8 cellular contexts compared by ENCODE assay signal in genomic region chr17:5031365-5032082, GRCh38. TPM values are rescaled to one million over a fixed set of nuclear protein-coding genes. Genes with fewer than 3 reads are reported as not detected.
A peak's percentile ranks its signal among the peaks of the same experiment; 100 is the strongest.
DNase-seq lines count a peak whose midpoint lies in the region; TF ChIP-seq lines count a peak whose summit lies in the region.

No MANE protein-coding gene starts in this region.

- 9% methylated on average over 16 of the region's 48 CpGs for WGBS in esophagus muscularis mucosa

- TF ChIP-seq CTCF in esophagus muscularis mucosa (IDR thresholded peaks at IDR 0.05) = peak; percentile 84 to 86 (median 84)

- H3K9me3 ChIP-seq in esophagus muscularis mucosa = no peaks in the 10 kb centered on the region
- H3K9me3 ChIP-seq in mucosa of stomach (ENCODE audit: control insufficient read depth, low read length) = no peaks in the 10 kb centered on the region

- H3K27me3 ChIP-seq in esophagus muscularis mucosa (peaks cover 0 to 25% (median 3%) of the 10 kb centered on the region in 4 donors), mucosa of stomach (ENCODE audit: control insufficient read depth, insufficient read depth, low read length) (peaks cover 6% of the 10 kb centered on the region)

- H3K36me3 ChIP-seq in esophagus muscularis mucosa (no peaks in the 10 kb centered on the region), mucosa of stomach (ENCODE audit: control insufficient read depth, insufficient read depth, low read length) (no peaks in the 10 kb centered on the region)

- peaks cover 3 to 18% (median 14%) of the 10 kb centered on the region in 4 donors for H3K4me1 ChIP-seq in esophagus muscularis mucosa
- peaks cover 5% of the 10 kb centered on the region for H3K4me1 ChIP-seq in mucosa of stomach (ENCODE audit: control insufficient read depth, insufficient read depth, low read length)

- H3K27ac ChIP-seq in esophagus muscularis mucosa (replicated peaks in 1 of 4) = peak overlapping the region; percentile 32 to 51 (median 46)

- DNase-seq in NCI-H2107 treated with DMSO at 0.1 percent for 48 hours (lab: John Stamatoyannopoulos, UW; ENCODE audit: unreplicated experiment) (peak; percentile 8), NCI-H2107 (lab: John Stamatoyannopoulos, UW) (no peak), HPDE6-E6E7 (ENCODE audit: extremely low spot score) (peak; percentile 42), OCI-M1 (lab: John Stamatoyannopoulos, UW) (peak; percentile 93), activated T-cell treated with anti-CD3 and anti-CD28 coated beads for 48 hours (ENCODE audit: low read depth) (peak; percentile 78), esophagus muscularis mucosa (ENCODE audit: extremely low spot score) (peak; percentile 95)
- DNase-seq in stimulated activated CD8-positive, alpha-beta memory T cell treated with anti-CD3 and anti-CD28 coated beads, Interleukin-4, amount 100 ng/mL, for 1 hour (ENCODE audit: low read depth in 2 of 2, low spot score in 1 of 2) = peak; percentile 66 to 77

- TF ChIP-seq POLR2A in esophagus muscularis mucosa (IDR thresholded peaks at IDR 0.05; ENCODE audit: low read depth) = no peak

- H3K9ac ChIP-seq in mucosa of stomach (ENCODE audit: low read length) = peak overlapping the region; percentile 48

- intact Hi-C loops in esophagus muscularis mucosa (cut with DNase I) = loop anchor here (2.0 kb wide), 1 partner anchor 31 kb away; no protein-coding TSS in a partner anchor

- no peak for TF ChIP-seq EP300 in esophagus muscularis mucosa (IDR thresholded peaks at IDR 0.05)

- H3K4me3 ChIP-seq in esophagus muscularis mucosa (peak overlapping the region; percentile 55 to 68 (median 60)), mucosa of stomach (ENCODE audit: low read length) (no peak overlapping the region)

RNA-seq across cellular contexts. Expression of gene SLC52A1, which starts 3.7 kb away (rescaled TPM):
- total RNA-seq in esophagus muscularis mucosa = not detected

RNA-seq across cellular contexts. Expression of gene KIF1C, which starts 33.8 kb away (rescaled TPM):
- 100 to 1,000 TPM; 157 to 251 (median 187) TPM for total RNA-seq in esophagus muscularis mucosa

RNA-seq across cellular contexts. Expression of gene INCA1, which starts 34.2 kb away (rescaled TPM):
- 1 to 10 TPM; 1.3 to 4.6 (median 3.0) TPM for total RNA-seq in esophagus muscularis mucosa

RNA-seq across cellular contexts. Expression of gene CAMTA2, which starts 44.0 kb away (rescaled TPM):
- total RNA-seq in esophagus muscularis mucosa = 10 to 100 TPM; 24.0 to 48.2 (median 28.4) TPM

RNA-seq across cellular contexts. Expression of gene ZFP3, which starts 46.7 kb away (rescaled TPM):
- total RNA-seq in esophagus muscularis mucosa = 1 to 10 TPM; 4.1 to 6.2 (median 5.3) TPM
